Comparison of ENCODE assay signal across 1 cellular context in the genomic region with DNA sequence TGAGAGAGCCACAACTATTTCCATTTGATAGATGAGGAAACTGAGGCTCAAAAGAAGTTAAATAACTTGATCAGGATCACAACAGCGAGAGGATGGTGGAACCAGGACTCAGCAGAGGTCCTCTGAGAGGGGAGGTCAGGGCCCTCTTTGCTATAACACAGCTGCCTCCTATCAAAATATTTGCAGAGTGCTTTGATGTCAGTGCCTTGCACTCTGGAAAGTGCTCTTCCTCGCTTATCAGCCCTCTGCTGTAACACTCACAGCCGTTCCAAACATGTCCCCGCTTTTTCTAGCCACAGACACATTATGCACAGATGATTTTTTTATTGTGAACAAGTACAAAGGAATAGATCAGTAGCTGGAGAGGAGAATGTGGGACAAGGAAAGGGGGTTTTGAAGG.
TF ChIP-seq lines count a peak whose summit lies in the region.

No MANE protein-coding gene starts in this region.

TF ChIP-seq in HepG2, 621 proteins besides CTCF, POLR2A, EP300 and RAD21 (continued from another document and continues in another):
- TF ChIP-seq HIC2 (CRISPR knock-in tag; IDR thresholded peaks at IDR 0.05; ENCODE audit: low read depth) (no peak), TBP (CRISPR knock-in tag; IDR thresholded peaks at IDR 0.05) (no peak), ZNF33A (CRISPR knock-in tag; IDR thresholded peaks at IDR 0.05; ENCODE audit: borderline replicate concordance) (no peak), ERF (CRISPR knock-in tag; IDR thresholded peaks at IDR 0.05) (no peak), ZBTB38 (CRISPR knock-in tag; IDR thresholded peaks at IDR 0.05) (no peak), PITX1 (CRISPR knock-in tag; IDR thresholded peaks at IDR 0.05) (0 out of 2 replicates have a peak, but pooled peaks have one; percentile 28), HOMEZ (CRISPR knock-in tag; IDR thresholded peaks at IDR 0.05; ENCODE audit: low read depth) (0 out of 2 replicates have a peak, but pooled peaks have one; percentile 13), JUN (CRISPR knock-in tag; IDR thresholded peaks at IDR 0.05) (no peak), SIX1 (CRISPR knock-in tag; IDR thresholded peaks at IDR 0.05; ENCODE audit: borderline replicate concordance) (no peak), SUZ12 (IDR thresholded peaks at IDR 0.05; ENCODE audit: low read depth, low read length) (no peak), SNAPC4 (CRISPR knock-in tag; IDR thresholded peaks at IDR 0.05) (no peak), ZNF12 (CRISPR knock-in tag; IDR thresholded peaks at IDR 0.05) (no peak), ZBTB7B (CRISPR knock-in tag; IDR thresholded peaks at IDR 0.05) (peak; percentile 38; the same call in 1 of the 2 replicates), CEBPB (IDR thresholded peaks at IDR 0.05; ENCODE audit: borderline replicate concordance, low read depth, low read length) (no peak), CEBPG (CRISPR knock-in tag; IDR thresholded peaks at IDR 0.05) (no peak), ZFX (CRISPR knock-in tag; IDR thresholded peaks at IDR 0.05; ENCODE audit: low read depth) (0 out of 2 replicates have a peak, but pooled peaks have one; percentile 19), BCL6 (CRISPR knock-in tag; IDR thresholded peaks at IDR 0.05) (peak; percentile 42; the same call in 1 of the 2 replicates), FOXP1 (IDR thresholded peaks at IDR 0.05) (no peak), FOXP1 (CRISPR knock-in tag; IDR thresholded peaks at IDR 0.05) (peak; percentile 53), AKAP8 (CRISPR knock-in tag; IDR thresholded peaks at IDR 0.05) (no peak), ZNF430 (CRISPR knock-in tag; IDR thresholded peaks at IDR 0.05) (no peak), DPF2 (CRISPR knock-in tag; IDR thresholded peaks at IDR 0.05; ENCODE audit: borderline replicate concordance, low read depth) (no peak), TCF7 (IDR thresholded peaks at IDR 0.05; ENCODE audit: low read depth) (peak; percentile 80), ZNF17 (CRISPR knock-in tag; IDR thresholded peaks at IDR 0.05) (no peak), SMARCC2 (IDR thresholded peaks at IDR 0.05) (no peak), ZNF562 (CRISPR knock-in tag; IDR thresholded peaks at IDR 0.05; ENCODE audit: borderline replicate concordance) (no peak), KAT8 (CRISPR knock-in tag; IDR thresholded peaks at IDR 0.05) (peak; percentile 16; the same call in 1 of the 2 replicates), TFAP4 (IDR thresholded peaks at IDR 0.05; ENCODE audit: borderline replicate concordance, low read depth) (peak; percentile 80; the same call in 1 of the 2 replicates), ZNF124 (CRISPR knock-in tag; IDR thresholded peaks at IDR 0.05) (no peak), POGZ (CRISPR knock-in tag; IDR thresholded peaks at IDR 0.05) (peak; percentile 58; the same call in 1 of the 2 replicates)
- TF ChIP-seq, protein P1, sequence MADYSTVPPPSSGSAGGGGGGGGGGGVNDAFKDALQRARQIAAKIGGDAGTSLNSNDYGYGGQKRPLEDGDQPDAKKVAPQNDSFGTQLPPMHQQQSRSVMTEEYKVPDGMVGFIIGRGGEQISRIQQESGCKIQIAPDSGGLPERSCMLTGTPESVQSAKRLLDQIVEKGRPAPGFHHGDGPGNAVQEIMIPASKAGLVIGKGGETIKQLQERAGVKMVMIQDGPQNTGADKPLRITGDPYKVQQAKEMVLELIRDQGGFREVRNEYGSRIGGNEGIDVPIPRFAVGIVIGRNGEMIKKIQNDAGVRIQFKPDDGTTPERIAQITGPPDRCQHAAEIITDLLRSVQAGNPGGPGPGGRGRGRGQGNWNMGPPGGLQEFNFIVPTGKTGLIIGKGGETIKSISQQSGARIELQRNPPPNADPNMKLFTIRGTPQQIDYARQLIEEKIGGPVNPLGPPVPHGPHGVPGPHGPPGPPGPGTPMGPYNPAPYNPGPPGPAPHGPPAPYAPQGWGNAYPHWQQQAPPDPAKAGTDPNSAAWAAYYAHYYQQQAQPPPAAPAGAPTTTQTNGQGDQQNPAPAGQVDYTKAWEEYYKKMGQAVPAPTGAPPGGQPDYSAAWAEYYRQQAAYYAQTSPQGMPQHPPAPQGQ (CRISPR knock-in tag; IDR thresholded peaks at IDR 0.05; ENCODE audit: borderline replicate concordance), result no peak
- TF ChIP-seq, protein P2, sequence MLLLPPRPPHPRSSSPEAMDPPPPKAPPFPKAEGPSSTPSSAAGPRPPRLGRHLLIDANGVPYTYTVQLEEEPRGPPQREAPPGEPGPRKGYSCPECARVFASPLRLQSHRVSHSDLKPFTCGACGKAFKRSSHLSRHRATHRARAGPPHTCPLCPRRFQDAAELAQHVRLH (CRISPR knock-in tag; IDR thresholded peaks at IDR 0.05; ENCODE audit: borderline replicate concordance, low read depth), result no peak
- TF ChIP-seq, protein P3, sequence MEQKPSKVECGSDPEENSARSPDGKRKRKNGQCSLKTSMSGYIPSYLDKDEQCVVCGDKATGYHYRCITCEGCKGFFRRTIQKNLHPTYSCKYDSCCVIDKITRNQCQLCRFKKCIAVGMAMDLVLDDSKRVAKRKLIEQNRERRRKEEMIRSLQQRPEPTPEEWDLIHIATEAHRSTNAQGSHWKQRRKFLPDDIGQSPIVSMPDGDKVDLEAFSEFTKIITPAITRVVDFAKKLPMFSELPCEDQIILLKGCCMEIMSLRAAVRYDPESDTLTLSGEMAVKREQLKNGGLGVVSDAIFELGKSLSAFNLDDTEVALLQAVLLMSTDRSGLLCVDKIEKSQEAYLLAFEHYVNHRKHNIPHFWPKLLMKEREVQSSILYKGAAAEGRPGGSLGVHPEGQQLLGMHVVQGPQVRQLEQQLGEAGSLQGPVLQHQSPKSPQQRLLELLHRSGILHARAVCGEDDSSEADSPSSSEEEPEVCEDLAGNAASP (CRISPR knock-in tag; IDR thresholded peaks at IDR 0.05; ENCODE audit: borderline replicate concordance), result peak; percentile 31; the same call in 1 of the 2 replicates
- TF ChIP-seq, protein P4, sequence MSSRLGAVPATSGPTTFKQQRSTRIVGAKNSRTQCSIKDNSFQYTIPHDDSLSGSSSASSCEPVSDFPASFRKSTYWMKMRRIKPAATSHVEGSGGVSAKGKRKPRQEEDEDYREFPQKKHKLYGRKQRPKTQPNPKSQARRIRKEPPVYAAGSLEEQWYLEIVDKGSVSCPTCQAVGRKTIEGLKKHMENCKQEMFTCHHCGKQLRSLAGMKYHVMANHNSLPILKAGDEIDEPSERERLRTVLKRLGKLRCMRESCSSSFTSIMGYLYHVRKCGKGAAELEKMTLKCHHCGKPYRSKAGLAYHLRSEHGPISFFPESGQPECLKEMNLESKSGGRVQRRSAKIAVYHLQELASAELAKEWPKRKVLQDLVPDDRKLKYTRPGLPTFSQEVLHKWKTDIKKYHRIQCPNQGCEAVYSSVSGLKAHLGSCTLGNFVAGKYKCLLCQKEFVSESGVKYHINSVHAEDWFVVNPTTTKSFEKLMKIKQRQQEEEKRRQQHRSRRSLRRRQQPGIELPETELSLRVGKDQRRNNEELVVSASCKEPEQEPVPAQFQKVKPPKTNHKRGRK (CRISPR knock-in tag; IDR thresholded peaks at IDR 0.05), result no peak
- TF ChIP-seq, protein P5, sequence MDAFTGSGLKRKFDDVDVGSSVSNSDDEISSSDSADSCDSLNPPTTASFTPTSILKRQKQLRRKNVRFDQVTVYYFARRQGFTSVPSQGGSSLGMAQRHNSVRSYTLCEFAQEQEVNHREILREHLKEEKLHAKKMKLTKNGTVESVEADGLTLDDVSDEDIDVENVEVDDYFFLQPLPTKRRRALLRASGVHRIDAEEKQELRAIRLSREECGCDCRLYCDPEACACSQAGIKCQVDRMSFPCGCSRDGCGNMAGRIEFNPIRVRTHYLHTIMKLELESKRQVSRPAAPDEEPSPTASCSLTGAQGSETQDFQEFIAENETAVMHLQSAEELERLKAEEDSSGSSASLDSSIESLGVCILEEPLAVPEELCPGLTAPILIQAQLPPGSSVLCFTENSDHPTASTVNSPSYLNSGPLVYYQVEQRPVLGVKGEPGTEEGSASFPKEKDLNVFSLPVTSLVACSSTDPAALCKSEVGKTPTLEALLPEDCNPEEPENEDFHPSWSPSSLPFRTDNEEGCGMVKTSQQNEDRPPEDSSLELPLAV (CRISPR knock-in tag; conservative IDR thresholded peaks at IDR 0.05; ENCODE audit: low read depth), result no peak
- TF ChIP-seq, protein P6, sequence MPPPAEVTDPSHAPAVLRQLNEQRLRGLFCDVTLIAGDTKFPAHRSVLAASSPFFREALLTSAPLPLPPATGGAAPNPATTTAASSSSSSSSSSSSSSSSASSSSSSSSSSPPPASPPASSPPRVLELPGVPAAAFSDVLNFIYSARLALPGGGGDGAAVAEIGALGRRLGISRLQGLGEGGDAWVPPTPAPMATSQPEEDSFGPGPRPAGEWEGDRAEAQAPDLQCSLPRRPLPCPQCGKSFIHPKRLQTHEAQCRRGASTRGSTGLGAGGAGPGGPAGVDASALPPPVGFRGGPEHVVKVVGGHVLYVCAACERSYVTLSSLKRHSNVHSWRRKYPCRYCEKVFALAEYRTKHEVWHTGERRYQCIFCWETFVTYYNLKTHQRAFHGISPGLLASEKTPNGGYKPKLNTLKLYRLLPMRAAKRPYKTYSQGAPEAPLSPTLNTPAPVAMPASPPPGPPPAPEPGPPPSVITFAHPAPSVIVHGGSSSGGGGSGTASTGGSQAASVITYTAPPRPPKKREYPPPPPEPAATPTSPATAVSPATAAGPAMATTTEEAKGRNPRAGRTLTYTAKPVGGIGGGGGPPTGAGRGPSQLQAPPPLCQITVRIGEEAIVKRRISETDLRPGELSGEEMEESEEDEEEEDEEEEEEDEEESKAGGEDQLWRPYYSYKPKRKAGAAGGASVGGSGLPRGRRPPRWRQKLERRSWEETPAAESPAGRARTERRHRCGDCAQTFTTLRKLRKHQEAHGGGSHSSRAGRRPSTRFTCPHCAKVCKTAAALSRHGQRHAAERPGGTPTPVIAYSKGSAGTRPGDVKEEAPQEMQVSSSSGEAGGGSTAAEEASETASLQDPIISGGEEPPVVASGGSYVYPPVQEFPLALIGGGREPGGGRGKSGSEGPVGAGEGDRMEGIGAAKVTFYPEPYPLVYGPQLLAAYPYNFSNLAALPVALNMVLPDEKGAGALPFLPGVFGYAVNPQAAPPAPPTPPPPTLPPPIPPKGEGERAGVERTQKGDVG (CRISPR knock-in tag; IDR thresholded peaks at IDR 0.05; ENCODE audit: borderline replicate concordance), result no peak
- TF ChIP-seq, protein P7, sequence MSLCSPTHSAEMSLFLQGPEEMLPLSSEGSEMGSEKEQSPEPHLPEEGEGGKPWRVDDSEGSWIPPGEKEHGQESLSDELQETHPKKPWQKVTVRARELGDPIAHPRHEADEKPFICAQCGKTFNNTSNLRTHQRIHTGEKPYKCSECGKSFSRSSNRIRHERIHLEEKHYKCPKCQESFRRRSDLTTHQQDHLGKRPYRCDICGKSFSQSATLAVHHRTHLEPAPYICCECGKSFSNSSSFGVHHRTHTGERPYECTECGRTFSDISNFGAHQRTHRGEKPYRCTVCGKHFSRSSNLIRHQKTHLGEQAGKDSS (CRISPR knock-in tag; IDR thresholded peaks at IDR 0.05; ENCODE audit: borderline replicate concordance, low read depth), result peak; percentile 97
